Comparison of ENCODE assay signal across 8 cellular contexts in genomic region chr4:113278324-113278934, GRCh38.
DNase-seq lines count a peak whose midpoint lies in the region; ATAC-seq and TF ChIP-seq lines count a peak whose summit lies in the region.

No MANE protein-coding gene starts in this region.

- no peaks in the 10 kb centered on the region for H3K9me3 ChIP-seq in cardiac muscle cell (ENCODE audit: low read depth)

- DNase-seq in GDM1 (lab: John Stamatoyannopoulos, UW) (peak; percentile 54), HUDEP-2 (lab: John Stamatoyannopoulos, UW; ENCODE audit: unreplicated experiment in 76 of 76) (peak in 60 of 76 experiments; percentile 0 to 76 (median 31)), RPMI8226 (peak; percentile 38), cardiac muscle cell (ENCODE audit: low read depth in 1 of 2, low spot score in 1 of 2) (peak; percentile 86 to 91), renal cortical epithelial cell (ENCODE audit: low read depth) (peak; percentile 61), epidermal melanocyte (ENCODE audit: insufficient read length, low spot score) (no peak)
- DNase-seq in activated effector memory CD4-positive, alpha-beta T cell treated with Interleukin-2 at 50 U/mL for 16 hours, result peak; percentile 4

- no peaks in the 10 kb centered on the region for H3K4me1 ChIP-seq in cardiac muscle cell (ENCODE audit: low read depth)

- H3K27me3 ChIP-seq in cardiac muscle cell, result no peaks in the 10 kb centered on the region

- TF ChIP-seq CTCF in cardiac muscle cell (IDR thresholded peaks at IDR 0.05; ENCODE audit: low read depth, low read length), result peak; percentile 93

- ATAC-seq in GM21619 (IDR thresholded peaks at IDR 0.05; ENCODE audit: unreplicated experiment), result peak; percentile 97

- no peak overlapping the region for H3K27ac ChIP-seq in cardiac muscle cell

- no peak overlapping the region for H3K4me3 ChIP-seq in cardiac muscle cell

- peaks cover 10% of the 10 kb centered on the region for H3K36me3 ChIP-seq in cardiac muscle cell
